Comparison of ENCODE assay signal across 12 cellular contexts in genomic region chr12:53975816-53976152, GRCh38. TPM values are rescaled to one million over a fixed set of nuclear protein-coding genes. Genes with fewer than 3 reads are reported as not detected.
DNase-seq lines count a peak whose midpoint lies in the region; ATAC-seq, FAIRE-seq and TF ChIP-seq lines count a peak whose summit lies in the region.
"Had no signal": no experiment of that assay in that cellular context is flagged by ENCODE, and none has a peak within 500 bp of the region (broad histone marks: within the 10 kb centered on the region; RNA-seq: fewer than 3 reads in every experiment).

No MANE protein-coding gene starts in this region.

- DNase-seq in BE2C = no peak
- DNase-seq in Caco-2 = no peak
- DNase-seq in GM12878 (ENCODE audit: low read depth, low spot score) = no peak
- no peak for DNase-seq in NCI-H2029 treated with DMSO at 0.1 percent for 48 hours (lab: John Stamatoyannopoulos, UW)
- DNase-seq in CD14-positive monocyte (ENCODE audit: low spot score) = no peak
- DNase-seq: brain microvascular endothelial cell; effector CD4-positive, alpha-beta T cell; foreskin keratinocyte had no signal

- BruUV-seq in Caco-2 (replicated peaks; lab: Mats Ljungman, UMichigan) (no TSS peak), GM12878 (replicated peaks; lab: Mats Ljungman, UMichigan) (no TSS peak)

- H3K9me3 ChIP-seq in BE2C (no peaks in the 10 kb centered on the region), Caco-2 (no peaks in the 10 kb centered on the region), GM12878 (replicated peaks; ENCODE audit: control insufficient read depth, insufficient read depth, low read length) (no peaks in the 10 kb centered on the region; the same call in 1 of the 3 replicates)

- H3K4me3 Mint-ChIP-seq in Caco-2 (ENCODE audit: unreplicated experiment) (peak overlapping the region; percentile 83), nephron (peak overlapping the region; percentile 80 to 87 (median 86)), CD14-positive monocyte (peak overlapping the region in 1 of 2 donors; percentile 86)

- in situ Hi-C loops in GM12878 (cut with MboI) = no loop called here

- 0 out of 2 replicates have a peak, but pooled peaks cover 2% of the 10 kb centered on the region for H3K4me1 ChIP-seq in BE2C
- H3K4me1 ChIP-seq in Caco-2 = peaks cover 30% of the 10 kb centered on the region
- H3K4me1 ChIP-seq in GM12878 (ENCODE audit: control insufficient read depth, insufficient read depth, low read length) = peaks cover 16% of the 10 kb centered on the region

- SMC1A ChIA-PET in GM12878 (lab: Charles Lee; ENCODE audit: uncharacterized antibody, unreplicated experiment) = no interaction called here

- no peaks in the 10 kb centered on the region for H3K79me2 ChIP-seq in GM12878 (ENCODE audit: control insufficient read depth, insufficient read depth, low read length)

- H3K36me3 Mint-ChIP-seq in Caco-2 (ENCODE audit: insufficient read depth, unreplicated experiment) (no peaks in the 10 kb centered on the region), nephron (ENCODE audit: low read depth) (no peaks in the 10 kb centered on the region), CD14-positive monocyte (peaks cover 10 to 23% of the 10 kb centered on the region in 2 donors)

- peak overlapping the region; percentile 70; the same call in 1 of the 2 replicates for H3K4me3 ChIP-seq in BE2C (ENCODE audit: low read depth, low read length)
- no peak overlapping the region for H3K4me3 ChIP-seq in Caco-2 (ENCODE audit: low read depth, low read length)
- H3K4me3 ChIP-seq in GM12878 = no peak overlapping the region

- no peak for TF ChIP-seq EP300 in GM12878 (IDR thresholded peaks at IDR 0.05; ENCODE audit: borderline replicate concordance in 1 of 2, control insufficient read depth in 1 of 2, low read depth in 2 of 2, low read length in 2 of 2)

- FAIRE-seq in GM12878 (lab: Jason Lieb, UNC) = no peak

- H3K4me2 ChIP-seq in GM12878 (ENCODE audit: control insufficient read depth, insufficient read depth) = peak overlapping the region; percentile 7; the same call in 1 of the 2 replicates

- no peaks in the 10 kb centered on the region for H3K36me3 ChIP-seq in BE2C
- no peaks in the 10 kb centered on the region for H3K36me3 ChIP-seq in Caco-2 (ENCODE audit: control insufficient read depth, insufficient read depth, low read length)
- H3K36me3 ChIP-seq in GM12878 (ENCODE audit: control insufficient read depth in 2 of 2, insufficient read depth in 2 of 2, low read length in 1 of 2) = no peaks in the 10 kb centered on the region
- H3K36me3 ChIP-seq: brain microvascular endothelial cell had no signal

- RAD21 ChIA-PET in GM12878 (lab: Charles Lee; ENCODE audit: unreplicated experiment) = interaction anchor here (0.6 kb wide), 1 partner anchor 159 kb away, joined by 3 read pairs; no protein-coding TSS in a partner anchor

- H3K9me3 Mint-ChIP-seq in Caco-2 (ENCODE audit: unreplicated experiment) = no peaks in the 10 kb centered on the region
- H3K9me3 Mint-ChIP-seq in nephron = no peaks in the 10 kb centered on the region
- H3K9me3 Mint-ChIP-seq in CD14-positive monocyte = peaks cover 6 to 75% (median 50%) of the 10 kb centered on the region in 7 donors

- CTCF ChIA-PET in Caco-2 (lab: Charles Lee) (no interaction called here), GM12878 (lab: Yijun Ruan, JAX) (interaction anchor here (1.5 kb wide), 1 partner anchor 9 kb away, joined by 5 read pairs; the partner anchor contains the start of gene HOXC10)

- no peak for TF ChIP-seq RAD21 in GM12878 (IDR thresholded peaks at IDR 0.05; ENCODE audit: insufficient read depth, low read depth, low read length)

- H3K27me3 ChIP-seq in BE2C = peaks cover 23% of the 10 kb centered on the region
- no peaks in the 10 kb centered on the region for H3K27me3 ChIP-seq in Caco-2 (replicated peaks; ENCODE audit: control insufficient read depth, insufficient read depth, low read length)
- peaks cover 25 to 34% of the 10 kb centered on the region in 2 experiments for H3K27me3 ChIP-seq in GM12878 (replicated peaks in 1 of 2; ENCODE audit: control insufficient read depth in 2 of 2, insufficient read depth in 2 of 2, low read length in 1 of 2)
- H3K27me3 ChIP-seq: foreskin keratinocyte had no signal

- ATAC-seq in GM12878 = no peak
- ATAC-seq in HG03520 (IDR thresholded peaks at IDR 0.05; ENCODE audit: unreplicated experiment) = no peak
- ATAC-seq: foreskin keratinocyte had no signal

- H2AFZ ChIP-seq in GM12878 (ENCODE audit: control insufficient read depth, low read depth, low read length) = no peak overlapping the region

- POLR2A ChIA-PET in Caco-2 (lab: Charles Lee) (no interaction called here), GM12878 (lab: Charles Lee) (interaction anchor here (0.6 kb wide), 1 partner anchor 120 kb away, joined by 3 read pairs; no protein-coding TSS in a partner anchor)

- no peak for TF ChIP-seq POLR2A in GM12878 (IDR thresholded peaks at IDR 0.05; ENCODE audit: low read depth, low read length)

- H3K4me1 Mint-ChIP-seq in Caco-2 (ENCODE audit: low read depth, unreplicated experiment) (peaks cover 22% of the 10 kb centered on the region), nephron (peaks cover 35% of the 10 kb centered on the region), CD14-positive monocyte (peaks cover 27% of the 10 kb centered on the region)

- no peak overlapping the region for H3K27ac ChIP-seq in GM12878 (ENCODE audit: control insufficient read depth, insufficient read depth)
- H3K27ac ChIP-seq: brain microvascular endothelial cell, foreskin keratinocyte had no signal

- H3K9ac ChIP-seq in GM12878 (ENCODE audit: control insufficient read depth, insufficient read depth, low read length) = no peak overlapping the region

- WGBS in GM12878 (ENCODE audit: insufficient coverage, insufficient replicate concordance, low lambda C conversion rate, missing lambda C conversion rate) = 47% methylated on average over 11 of the region's 11 CpGs

- intact Hi-C loops in Caco-2 (cut with micrococcal nuclease; ENCODE audit: unreplicated experiment) = loop anchor here (5.0 kb wide), 1 partner anchor 42 kb away; no protein-coding TSS in a partner anchor
- intact Hi-C loops in GM12878 (cut with micrococcal nuclease; ENCODE audit: unreplicated experiment) = no loop called here
- intact Hi-C loops in CD14-positive monocyte (cut with micrococcal nuclease) = loop anchor here in 1 of 2 donors (10.0 kb wide), 1 partner anchor 59 kb away; the partner anchor contains the start of gene HOXC5

- no peaks in the 10 kb centered on the region for H3K27me3 Mint-ChIP-seq in Caco-2 (ENCODE audit: insufficient read depth, unreplicated experiment)
- H3K27me3 Mint-ChIP-seq in nephron (ENCODE audit: low read depth) = peaks cover 100% of the 10 kb centered on the region
- H3K27me3 Mint-ChIP-seq in CD14-positive monocyte (ENCODE audit: low read depth in 3 of 3) = peaks cover 96 to 100% (median 99%) of the 10 kb centered on the region in 3 donors

- H4K20me1 ChIP-seq in GM12878 (ENCODE audit: control insufficient read depth, insufficient read depth) = no peaks in the 10 kb centered on the region

- no peak for TF ChIP-seq CTCF in BE2C (IDR thresholded peaks at IDR 0.05; ENCODE audit: low read depth, low read length)
- TF ChIP-seq CTCF in Caco-2 (IDR thresholded peaks at IDR 0.05; ENCODE audit: insufficient read depth in 1 of 2, low read depth in 1 of 2, low read length in 1 of 2, severe bottlenecking in 1 of 2, unreplicated experiment in 1 of 2) = no peak
- TF ChIP-seq CTCF in GM12878 (IDR thresholded peaks at IDR 0.05 in 2 of 3, conservative IDR thresholded peaks at IDR 0.05 in 1 of 3; ENCODE audit: control insufficient read depth in 2 of 3, extremely low read depth in 1 of 3, insufficient read depth in 1 of 3, low read depth in 3 of 3, low read length in 3 of 3) = no peak
- no peak for TF ChIP-seq CTCF in nephron (IDR thresholded peaks at IDR 0.05; ENCODE audit: unreplicated experiment in 3 of 3)
- no peak for TF ChIP-seq CTCF in CD14-positive monocyte (IDR thresholded peaks at IDR 0.05)

- H3K27ac Mint-ChIP-seq in Caco-2 (ENCODE audit: unreplicated experiment) (no peak overlapping the region), nephron (peak overlapping the region in 2 of 3 experiments; percentile 88 to 100), CD14-positive monocyte (peak overlapping the region in 1 of 7 donors; percentile 38)

RNA-seq across cellular contexts. Expression of gene HOTAIR, which starts 1.0 kb away (rescaled TPM):
- polyA plus RNA-seq in BE2C (2012; ENCODE audit: insufficient read depth, insufficient read length, low read depth) = 2.2 TPM
- total RNA-seq in Caco-2 (2022) = 1.6 and 1.9 TPM in 2 replicates
- not detected in 2 replicates for total RNA-seq in GM12878 (2013; cell fraction: nucleolus; rRNA removed)
- total RNA-seq in GM12878 (2014; rRNA removed) = not detected in 2 replicates
- not detected in 2 replicates for total RNA-seq in GM12878 (2014; rRNA removed; fragmentation: Illumina TruSeq; extraction: Trizol)
- not detected in 2 replicates for total RNA-seq in GM12878 (2021)
- polyA plus RNA-seq in GM12878 (2011; ENCODE audit: low read depth) = not detected
- polyA plus RNA-seq in GM12878 (2011; rRNA removed) = not detected in 2 replicates
- polyA plus RNA-seq in GM12878 (2011; cell fraction: cytosol; rRNA removed) = not detected in 2 replicates
- not detected in 2 replicates for polyA plus RNA-seq in GM12878 (2011; cell fraction: nucleus; rRNA removed)
- not detected in 2 replicates for polyA plus RNA-seq in GM12878 (2012)
- not detected in 2 replicates for polyA plus RNA-seq in GM12878 (2014; fragmentation: Illumina TruSeq; extraction: Trizol)
- polyA plus RNA-seq in GM12878 (2014; fragmentation: Nextera tagmentation; extraction: Ambion mirVana) = not detected
- polyA plus RNA-seq in GM12878 (2014; rRNA removed) = not detected in 2 replicates
- not detected for polyA plus RNA-seq in GM12878 (2016; fragmentation: Nextera tagmentation; extraction: Ambion mirVana)
- not detected in 2 replicates for polyA minus RNA-seq in GM12878 (2011; rRNA and poly(A)+ RNA removed)
- not detected in 2 replicates for polyA minus RNA-seq in GM12878 (2011; cell fraction: cytosol; rRNA and poly(A)+ RNA removed)
- not detected in 2 replicates for polyA minus RNA-seq in GM12878 (2011; cell fraction: nucleus; rRNA and poly(A)+ RNA removed)
- polyA plus RNA-seq in CD14-positive monocyte = not detected
- total RNA-seq: mesenteric fat pad had no signal

RNA-seq across cellular contexts. Expression of gene HOXC11, which starts 2.9 kb away (rescaled TPM):
- 0.85 TPM for polyA plus RNA-seq in BE2C (2012; ENCODE audit: insufficient read depth, insufficient read length, low read depth)
- total RNA-seq in Caco-2 (2022) (1.7 and 2.2 TPM in 2 replicates), GM12878 (2014; rRNA removed) (not detected in 2 replicates), GM12878 (2014; rRNA removed; fragmentation: Illumina TruSeq; extraction: Trizol) (not detected in 2 replicates), GM12878 (2021) (not detected in 2 replicates)
- not detected in 2 replicates for total RNA-seq in GM12878 (2013; cell fraction: nucleolus; rRNA removed)
- 0.12 TPM for polyA plus RNA-seq in GM12878 (2011; ENCODE audit: low read depth)
- polyA plus RNA-seq in GM12878 (2011; rRNA removed) (not detected in 2 replicates), GM12878 (2014; fragmentation: Illumina TruSeq; extraction: Trizol) (not detected in 2 replicates), GM12878 (2014; fragmentation: Nextera tagmentation; extraction: Ambion mirVana) (not detected), GM12878 (2014; rRNA removed) (not detected in 2 replicates), GM12878 (2016; fragmentation: Nextera tagmentation; extraction: Ambion mirVana) (not detected), CD14-positive monocyte (not detected)
- not detected in 2 replicates for polyA plus RNA-seq in GM12878 (2011; cell fraction: cytosol; rRNA removed)
- not detected in 2 replicates for polyA plus RNA-seq in GM12878 (2011; cell fraction: nucleus; rRNA removed)
- polyA plus RNA-seq in GM12878 (2012) = not detected in 2 replicates
- polyA minus RNA-seq in GM12878 (2011; rRNA and poly(A)+ RNA removed) = not detected in 2 replicates
- 0.73 TPM in 1 of 2 replicates, not detected in the other for polyA minus RNA-seq in GM12878 (2011; cell fraction: cytosol; rRNA and poly(A)+ RNA removed)
- polyA minus RNA-seq in GM12878 (2011; cell fraction: nucleus; rRNA and poly(A)+ RNA removed) = not detected in 2 replicates
- total RNA-seq: mesenteric fat pad had no signal

RNA-seq across cellular contexts. Expression of gene HOXC10, which starts 9.2 kb away (rescaled TPM):
- 49.3 TPM for polyA plus RNA-seq in BE2C (2012; ENCODE audit: insufficient read depth, insufficient read length, low read depth)
- total RNA-seq in Caco-2 (2022) = 4.0 and 4.5 TPM in 2 replicates
- not detected in 2 replicates for total RNA-seq in GM12878 (2013; cell fraction: nucleolus; rRNA removed)
- total RNA-seq in GM12878 (2014; rRNA removed) = not detected in 2 replicates
- total RNA-seq in GM12878 (2014; rRNA removed; fragmentation: Illumina TruSeq; extraction: Trizol) = not detected in 2 replicates
- 0.59 TPM in 1 of 2 replicates, not detected in the other for total RNA-seq in GM12878 (2021)
- not detected for polyA plus RNA-seq in GM12878 (2011; ENCODE audit: low read depth)
- not detected in 2 replicates for polyA plus RNA-seq in GM12878 (2011; rRNA removed)
- 0.03 TPM in 1 of 2 replicates, not detected in the other for polyA plus RNA-seq in GM12878 (2011; cell fraction: cytosol; rRNA removed)
- not detected in 2 replicates for polyA plus RNA-seq in GM12878 (2011; cell fraction: nucleus; rRNA removed)
- polyA plus RNA-seq in GM12878 (2012) = not detected in 2 replicates
- polyA plus RNA-seq in GM12878 (2014; fragmentation: Illumina TruSeq; extraction: Trizol) = not detected in 2 replicates
- polyA plus RNA-seq in GM12878 (2014; fragmentation: Nextera tagmentation; extraction: Ambion mirVana) = not detected
- polyA plus RNA-seq in GM12878 (2014; rRNA removed) = not detected in 2 replicates
- not detected for polyA plus RNA-seq in GM12878 (2016; fragmentation: Nextera tagmentation; extraction: Ambion mirVana)
- polyA minus RNA-seq in GM12878 (2011; rRNA and poly(A)+ RNA removed) = not detected in 2 replicates
- polyA minus RNA-seq in GM12878 (2011; cell fraction: cytosol; rRNA and poly(A)+ RNA removed) = not detected in 2 replicates
- polyA minus RNA-seq in GM12878 (2011; cell fraction: nucleus; rRNA and poly(A)+ RNA removed) = 0.24 TPM in 1 of 2 replicates, not detected in the other
- polyA plus RNA-seq in CD14-positive monocyte = not detected

RNA-seq across cellular contexts. Expression of gene HOXC12, which starts 21.1 kb away (rescaled TPM):
- polyA plus RNA-seq in BE2C (2012; ENCODE audit: insufficient read depth, insufficient read length, low read depth) = not detected
- total RNA-seq in Caco-2 (2022) (9.4 and 10.3 TPM in 2 replicates), GM12878 (2014; rRNA removed) (not detected in 2 replicates), GM12878 (2014; rRNA removed; fragmentation: Illumina TruSeq; extraction: Trizol) (not detected in 2 replicates), GM12878 (2021) (not detected in 2 replicates)
- total RNA-seq in GM12878 (2013; cell fraction: nucleolus; rRNA removed) = not detected in 2 replicates
- not detected for polyA plus RNA-seq in GM12878 (2011; ENCODE audit: low read depth)
- polyA plus RNA-seq in GM12878 (2011; rRNA removed) (not detected in 2 replicates), GM12878 (2014; fragmentation: Illumina TruSeq; extraction: Trizol) (not detected in 2 replicates), GM12878 (2014; fragmentation: Nextera tagmentation; extraction: Ambion mirVana) (not detected), GM12878 (2014; rRNA removed) (not detected in 2 replicates), GM12878 (2016; fragmentation: Nextera tagmentation; extraction: Ambion mirVana) (not detected), CD14-positive monocyte (not detected)
- polyA plus RNA-seq in GM12878 (2011; cell fraction: cytosol; rRNA removed) = not detected in 2 replicates
- not detected in 2 replicates for polyA plus RNA-seq in GM12878 (2011; cell fraction: nucleus; rRNA removed)
- polyA plus RNA-seq in GM12878 (2012) = not detected in 2 replicates
- polyA minus RNA-seq in GM12878 (2011; rRNA and poly(A)+ RNA removed) = not detected in 2 replicates
- not detected in 2 replicates for polyA minus RNA-seq in GM12878 (2011; cell fraction: cytosol; rRNA and poly(A)+ RNA removed)
- polyA minus RNA-seq in GM12878 (2011; cell fraction: nucleus; rRNA and poly(A)+ RNA removed) = not detected in 2 replicates
- total RNA-seq: mesenteric fat pad, ureter had no signal

RNA-seq across cellular contexts. Expression of gene HOXC9, which starts 24.2 kb away (rescaled TPM):
- polyA plus RNA-seq in BE2C (2012; ENCODE audit: insufficient read depth, insufficient read length, low read depth) = 33.9 TPM
- total RNA-seq in Caco-2 (2022) (2.9 and 3.1 TPM in 2 replicates), GM12878 (2014; rRNA removed) (not detected in 2 replicates), GM12878 (2014; rRNA removed; fragmentation: Illumina TruSeq; extraction: Trizol) (not detected in 2 replicates), GM12878 (2021) (not detected in 2 replicates)
- total RNA-seq in GM12878 (2013; cell fraction: nucleolus; rRNA removed) = 0.69 TPM in 1 of 2 replicates, not detected in the other
- not detected for polyA plus RNA-seq in GM12878 (2011; ENCODE audit: low read depth)
- polyA plus RNA-seq in GM12878 (2011; rRNA removed) (not detected in 2 replicates), GM12878 (2014; fragmentation: Illumina TruSeq; extraction: Trizol) (not detected in 2 replicates), GM12878 (2014; fragmentation: Nextera tagmentation; extraction: Ambion mirVana) (not detected), GM12878 (2014; rRNA removed) (not detected in 2 replicates), GM12878 (2016; fragmentation: Nextera tagmentation; extraction: Ambion mirVana) (not detected), CD14-positive monocyte (not detected)
- not detected in 2 replicates for polyA plus RNA-seq in GM12878 (2011; cell fraction: cytosol; rRNA removed)
- 0.09 TPM in 1 of 2 replicates, not detected in the other for polyA plus RNA-seq in GM12878 (2011; cell fraction: nucleus; rRNA removed)
- 0.07 TPM in 1 of 2 replicates, not detected in the other for polyA plus RNA-seq in GM12878 (2012)
- not detected in 2 replicates for polyA minus RNA-seq in GM12878 (2011; rRNA and poly(A)+ RNA removed)
- not detected in 2 replicates for polyA minus RNA-seq in GM12878 (2011; cell fraction: cytosol; rRNA and poly(A)+ RNA removed)
- polyA minus RNA-seq in GM12878 (2011; cell fraction: nucleus; rRNA and poly(A)+ RNA removed) = not detected in 2 replicates
